Comparison of ENCODE assay signal across 9 cellular contexts in the genomic region with DNA sequence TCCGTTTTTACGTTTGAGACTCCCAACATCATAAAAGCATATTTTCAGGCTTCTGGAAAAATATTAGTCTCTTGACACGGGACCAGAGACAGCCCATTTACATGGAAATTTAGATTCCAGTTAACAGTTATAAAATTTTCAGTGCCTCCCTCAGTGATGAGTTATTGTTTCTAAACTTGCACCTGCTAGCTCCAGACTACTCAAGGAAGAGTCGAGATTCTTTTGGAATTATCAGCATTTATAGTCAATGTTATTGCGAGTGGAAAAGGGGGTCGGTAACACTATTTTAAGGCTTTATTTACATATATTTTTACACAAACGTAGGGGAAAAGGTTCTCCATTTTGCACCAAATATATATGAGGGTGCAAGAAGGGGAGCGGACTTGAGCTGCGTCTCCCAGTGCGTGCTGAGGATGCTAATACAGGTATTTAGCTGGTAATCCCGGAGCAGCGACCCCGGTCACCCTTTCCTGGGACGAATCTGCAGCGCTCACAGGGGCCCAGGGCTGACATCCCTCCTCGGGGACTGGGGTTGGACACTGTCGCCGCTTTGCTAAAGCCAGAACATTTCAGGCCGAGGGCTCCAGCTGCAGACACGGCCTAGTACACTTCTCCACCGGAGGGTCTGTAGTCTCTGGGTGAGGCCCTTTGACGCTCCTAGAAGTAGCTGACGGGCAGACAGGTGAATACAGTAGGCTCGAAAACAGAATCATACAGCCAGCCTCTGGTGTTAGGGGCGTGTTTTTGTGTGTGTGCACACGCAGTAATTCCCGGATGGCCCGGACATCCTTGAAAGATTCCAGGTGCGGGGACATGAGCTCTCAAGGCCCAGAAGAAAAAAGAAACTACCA. TPM values are rescaled to one million over a fixed set of nuclear protein-coding genes. Genes with fewer than 3 reads are reported as not detected.
DNase-seq lines count a peak whose midpoint lies in the region; ATAC-seq, FAIRE-seq and TF ChIP-seq lines count a peak whose summit lies in the region.
"Had no signal": no experiment of that assay in that cellular context is flagged by ENCODE, and none has a peak within 500 bp of the region (broad histone marks: within the 10 kb centered on the region; RNA-seq: fewer than 3 reads in every experiment).

No MANE protein-coding gene starts in this region.

- peak overlapping the region; percentile 95 for H3K4me3 Mint-ChIP-seq in activated CD8-positive, alpha-beta T cell treated with anti-CD3 and anti-CD28 coated beads, Interleukin-2, amount 10 ng/mL, durations not matched to agents 7 days and 5 days

- FAIRE-seq in small intestine (lab: Jason Lieb, UNC): no peak

- H3K27me3 ChIP-seq in HCT116 (ENCODE audit: insufficient read depth, low read length) (no peaks in the 10 kb centered on the region), left ventricle myocardium inferior (ENCODE audit: low read depth) (no peaks in the 10 kb centered on the region), small intestine (ENCODE audit: control insufficient read depth in 2 of 2, insufficient read depth in 2 of 2, low read length in 2 of 2) (no peaks in the 10 kb centered on the region)

- CTCF ChIA-PET in HCT116 (lab: Charles Lee): interaction anchor here (0.6 to 2.8 kb wide), 4 partner anchors 27 to 104 kb away, joined by 3 to 11 read pairs (median 4); a partner anchor contains a TSS
- CTCF ChIA-PET in activated CD8-positive, alpha-beta T cell treated with anti-CD3 and anti-CD28 coated beads, Interleukin-2, amount 10 ng/mL, durations not matched to agents 7 days and 5 days (lab: Charles Lee): interaction anchor here (1.1 to 3.8 kb wide), 3 partner anchors 8 to 103 kb away, joined by 3 to 28 read pairs (median 28); a partner anchor contains a TSS

- RAD21 ChIA-PET in HCT116 (lab: Charles Lee; ENCODE audit: low non-redundant PET in 1 of 2, low total read pairs in 2 of 2, uncharacterized antibody in 2 of 2, unreplicated experiment in 2 of 2): interaction anchor here in 1 of 2 experiments (1.2 kb wide), 1 partner anchor 104 kb away, joined by 4 read pairs; a partner anchor contains a TSS

- H3K36me3 ChIP-seq in HCT116 (ENCODE audit: control insufficient read depth in 1 of 2, insufficient read depth in 2 of 2, low read length in 2 of 2): peaks cover 25 to 29% of the 10 kb centered on the region in 2 experiments
- peaks cover 33% of the 10 kb centered on the region for H3K36me3 ChIP-seq in left ventricle myocardium inferior
- H3K36me3 ChIP-seq in small intestine (ENCODE audit: control insufficient read depth in 2 of 2, insufficient read depth in 2 of 2, low read length in 2 of 2): peaks cover 6 to 7% of the 10 kb centered on the region in 2 donors

- H3K4me3 ChIP-seq in HCT116 (replicated peaks in 1 of 2; ENCODE audit: low read depth in 1 of 2, low read length in 2 of 2): peak overlapping the region; percentile 97
- peak overlapping the region; percentile 93 for H3K4me3 ChIP-seq in left ventricle myocardium inferior
- H3K4me3 ChIP-seq in small intestine (ENCODE audit: low read depth in 1 of 2, low read length in 2 of 2): peak overlapping the region; percentile 26 to 71

- H3K9ac ChIP-seq in HCT116 (ENCODE audit: low read length): peak overlapping the region; percentile 51

- no peaks in the 10 kb centered on the region for H3K9me3 Mint-ChIP-seq in activated CD8-positive, alpha-beta T cell treated with anti-CD3 and anti-CD28 coated beads, Interleukin-2, amount 10 ng/mL, durations not matched to agents 7 days and 5 days (ENCODE audit: insufficient read depth)

- H4K20me1 ChIP-seq in HCT116 (ENCODE audit: insufficient read depth): peaks cover 23% of the 10 kb centered on the region; the same call in 1 of the 2 replicates

- no peak overlapping the region for H2AFZ ChIP-seq in HCT116 (ENCODE audit: low read depth, low read length, poor library complexity, severe bottlenecking)

- POLR2A ChIA-PET in HCT116 (lab: Charles Lee): interaction anchor here (1.6 to 4.7 kb wide), 2 partner anchors 8 to 104 kb away, joined by 6 to 45 read pairs; a partner anchor contains a TSS
- POLR2A ChIA-PET in activated CD8-positive, alpha-beta T cell treated with anti-CD3 and anti-CD28 coated beads, Interleukin-2, amount 10 ng/mL, durations not matched to agents 7 days and 5 days (lab: Charles Lee): interaction anchor here (0.6 to 4.1 kb wide), 7 partner anchors 8 to 969 kb away, joined by 3 to 56 read pairs (median 9); a partner anchor contains a TSS

- intact Hi-C loops in HCT116 (cut with micrococcal nuclease): loop anchor here (1.0 kb wide), 2 partner anchors 9 to 104 kb away; a partner anchor contains a TSS
- intact Hi-C loops in left ventricle myocardium inferior (cut with micrococcal nuclease): no loop called here

- H3K9me3 ChIP-seq in HCT116 (ENCODE audit: control insufficient read depth in 1 of 2, insufficient read depth in 1 of 2, low read depth in 1 of 2, low read length in 2 of 2) (no peaks in the 10 kb centered on the region), left ventricle myocardium inferior (replicated peaks) (no peaks in the 10 kb centered on the region), small intestine (ENCODE audit: control insufficient read depth, low read depth) (no peaks in the 10 kb centered on the region)

- TF ChIP-seq CTCF in HCT116 (IDR thresholded peaks at IDR 0.05 in 2 of 3, conservative IDR thresholded peaks at IDR 0.05 in 1 of 3; ENCODE audit: borderline replicate concordance in 1 of 3, insufficient read depth in 1 of 3, low read depth in 2 of 3, low read length in 2 of 3) (no peak), left ventricle myocardium inferior (IDR thresholded peaks at IDR 0.05; ENCODE audit: borderline replicate concordance) (no peak)

- H3K9me2 ChIP-seq in HCT116 (ENCODE audit: insufficient read depth): no peaks in the 10 kb centered on the region

- TF ChIP-seq RAD21 in HCT116 (IDR thresholded peaks at IDR 0.05; ENCODE audit: low read depth): no peak

- peak overlapping the region; percentile 92 for H3K4me2 ChIP-seq in HCT116 (ENCODE audit: low read length)

- H3K4me1 ChIP-seq in HCT116 (ENCODE audit: control insufficient read depth in 1 of 2, insufficient read depth in 2 of 2, low read length in 2 of 2) (peaks cover 7 to 23% of the 10 kb centered on the region in 2 experiments; a peak in 3 of 4 replicates), left ventricle myocardium inferior (peaks cover 60% of the 10 kb centered on the region), small intestine (ENCODE audit: control insufficient read depth in 2 of 2, insufficient read depth in 1 of 2, low read depth in 1 of 2, low read length in 1 of 2) (peaks cover 2 to 4% of the 10 kb centered on the region in 2 donors)

- peak overlapping the region; percentile 95 for H3K27ac Mint-ChIP-seq in activated CD8-positive, alpha-beta T cell treated with anti-CD3 and anti-CD28 coated beads, Interleukin-2, amount 10 ng/mL, durations not matched to agents 7 days and 5 days

- 37 to 49% (median 45%) methylated on average over 29 of the region's 29 CpGs for WGBS in small intestine, 3 donors

- H3K36me3 Mint-ChIP-seq in activated CD8-positive, alpha-beta T cell treated with anti-CD3 and anti-CD28 coated beads, Interleukin-2, amount 10 ng/mL, durations not matched to agents 7 days and 5 days (ENCODE audit: low read depth): peaks cover 59% of the 10 kb centered on the region

- H3K27me3 Mint-ChIP-seq in activated CD8-positive, alpha-beta T cell treated with anti-CD3 and anti-CD28 coated beads, Interleukin-2, amount 10 ng/mL, durations not matched to agents 7 days and 5 days (ENCODE audit: low read depth): no peaks in the 10 kb centered on the region

- no peak for TF ChIP-seq POLR2A in HCT116 (IDR thresholded peaks at IDR 0.05; ENCODE audit: borderline replicate concordance, extremely low read depth, insufficient read depth, insufficient read length)

- H3K27ac ChIP-seq in HCT116 (ENCODE audit: low read depth, low read length): peak overlapping the region; percentile 56
- peak overlapping the region; percentile 99 for H3K27ac ChIP-seq in left ventricle myocardium inferior (replicated peaks)
- peak overlapping the region; percentile 48 to 94 for H3K27ac ChIP-seq in small intestine (ENCODE audit: low read depth in 1 of 2, low read length in 1 of 2)

- BruUV-seq in HCT116 (replicated peaks; lab: Mats Ljungman, UMichigan): TSS peak; percentile 59

- H3K4me1 Mint-ChIP-seq in activated CD8-positive, alpha-beta T cell treated with anti-CD3 and anti-CD28 coated beads, Interleukin-2, amount 10 ng/mL, durations not matched to agents 7 days and 5 days (ENCODE audit: low read depth): peaks cover 52% of the 10 kb centered on the region

- peaks cover 65% of the 10 kb centered on the region for H3K79me2 ChIP-seq in HCT116 (ENCODE audit: insufficient read depth, low read length)

- DNase-seq in HCT116 (ENCODE audit: low read depth, low spot score) (no peak), left ventricle myocardium inferior (no peak), small intestine (no peak), NCI-H748 (lab: John Stamatoyannopoulos, UW; ENCODE audit: unreplicated experiment) (no peak), NCI-H510A treated with DMSO at 0.1 percent for 48 hours (lab: John Stamatoyannopoulos, UW) (no peak)
- DNase-seq in activated CD8-positive, alpha-beta T cell treated with anti-CD3 and anti-CD28 coated beads, Interleukin-2, amount 10 ng/mL, durations not matched to agents 7 days and 5 days: no peak
- DNase-seq: occipital lobe had no signal

- ATAC-seq in HCT116: no peak
- ATAC-seq in activated CD8-positive, alpha-beta T cell treated with anti-CD3 and anti-CD28 coated beads, Interleukin-2, amount 10 ng/mL, durations not matched to agents 7 days and 5 days: no peak
- no peak for ATAC-seq in HG02678 (IDR thresholded peaks at IDR 0.05; ENCODE audit: unreplicated experiment)
- no peak for ATAC-seq in GM18498 (IDR thresholded peaks at IDR 0.05; ENCODE audit: unreplicated experiment)

TF ChIP-seq in HCT116, 20 proteins besides CTCF, POLR2A, EP300 and RAD21 (continues in another document):
- TF ChIP-seq EGR1 (IDR thresholded peaks at IDR 0.05; ENCODE audit: low read depth): no peak
- TF ChIP-seq ZFX (IDR thresholded peaks at IDR 0.05): no peak

RNA-seq across cellular contexts. Expression of a gene that starts 0.7 kb away (rescaled TPM):
- total RNA-seq in HCT116 (2021; ENCODE audit: unreplicated experiment) (20.4 TPM), left ventricle myocardium inferior (10.3 TPM)
- polyA plus RNA-seq in HCT116 (2012): 7.2 and 7.5 TPM in 2 replicates
- 10 to 100 TPM; 30.7 to 33.6 TPM for total RNA-seq in activated CD8-positive, alpha-beta T cell treated with anti-CD3 and anti-CD28 coated beads, Interleukin-2, amount 10 ng/mL, durations not matched to agents 7 days and 5 days
- 1 to 10 TPM; 5.4 to 6.7 (median 5.8) TPM for polyA plus RNA-seq in small intestine

RNA-seq across cellular contexts. Expression of a gene that starts 8.9 kb away (rescaled TPM):
- total RNA-seq in HCT116 (2021; ENCODE audit: unreplicated experiment) (1,397 TPM), left ventricle myocardium inferior (770 TPM)
- 839 and 1,049 TPM in 2 replicates for polyA plus RNA-seq in HCT116 (2012)
- total RNA-seq in activated CD8-positive, alpha-beta T cell treated with anti-CD3 and anti-CD28 coated beads, Interleukin-2, amount 10 ng/mL, durations not matched to agents 7 days and 5 days: 100 to 1,000 TPM; 948 to 978 TPM
- 1,000 to 10,000 TPM; 1,703 to 2,570 (median 2,486) TPM for polyA plus RNA-seq in small intestine

RNA-seq across cellular contexts. Expression of a gene that starts 46.8 kb away (rescaled TPM):
- total RNA-seq in HCT116 (2021; ENCODE audit: unreplicated experiment) (15.7 TPM), left ventricle myocardium inferior (5.9 TPM)
- polyA plus RNA-seq in HCT116 (2012): 1.9 and 3.7 TPM in 2 replicates
- total RNA-seq in activated CD8-positive, alpha-beta T cell treated with anti-CD3 and anti-CD28 coated beads, Interleukin-2, amount 10 ng/mL, durations not matched to agents 7 days and 5 days: 10 to 100 TPM; 23.3 to 26.2 TPM
- polyA plus RNA-seq in small intestine: 1 to 10 TPM in 1 of 3 donors, under 1 TPM in 2; 0.27 to 2.2 (median 0.89) TPM
